ENCODE assay signal across 12 cellular contexts in genomic region chr10:125037145-125037544, GRCh38.
DNase-seq lines count a peak whose midpoint lies in the region; ATAC-seq and TF ChIP-seq lines count a peak whose summit lies in the region.
"Had no signal": no experiment of that assay in that cellular context is flagged by ENCODE, and none has a peak within 500 bp of the region (broad histone marks: within the 10 kb centered on the region; RNA-seq: fewer than 3 reads in every experiment).

No MANE protein-coding gene starts in this region.

- no TSS peak for BruUV-seq in Calu3 (replicated peaks; lab: Mats Ljungman, UMichigan)

- H3K9ac ChIP-seq in endodermal cell (ENCODE audit: extremely low read depth, low read length, poor library complexity, severe bottlenecking), result no peak overlapping the region

- H3K27me3 ChIP-seq in endodermal cell (ENCODE audit: control insufficient read depth, insufficient read depth, low read length, poor library complexity, severe bottlenecking), result no peaks in the 10 kb centered on the region
- H3K27me3 ChIP-seq: stomach had no signal

- H3K4me3 ChIP-seq in endodermal cell (ENCODE audit: low read length) (no peak overlapping the region), mucosa of descending colon (no peak overlapping the region)
- H3K4me3 ChIP-seq: stomach had no signal

- H3K27me3 Mint-ChIP-seq in Calu3 (ENCODE audit: unreplicated experiment) (no peaks in the 10 kb centered on the region), endodermal cell (ENCODE audit: insufficient read depth) (no peaks in the 10 kb centered on the region)

- H3K4me3 Mint-ChIP-seq in Calu3 (ENCODE audit: low read depth, unreplicated experiment) (no peak overlapping the region), endodermal cell (no peak overlapping the region)

- ATAC-seq in mucosa of descending colon, result peak; percentile 79
- ATAC-seq: left lobe of liver had no signal

- TF ChIP-seq CTCF in Calu3 (IDR thresholded peaks at IDR 0.05; ENCODE audit: unreplicated experiment) (no peak), endodermal cell (conservative IDR thresholded peaks at IDR 0.05) (no peak), mucosa of descending colon (IDR thresholded peaks at IDR 0.05) (no peak)

- H3K4me1 Mint-ChIP-seq in Calu3 (ENCODE audit: low read depth, unreplicated experiment), result peaks cover 32% of the 10 kb centered on the region
- H3K4me1 Mint-ChIP-seq in endodermal cell, result peaks cover 47% of the 10 kb centered on the region

- H3K36me3 ChIP-seq in endodermal cell (ENCODE audit: control insufficient read depth, insufficient read depth, low read length) (peaks cover 25% of the 10 kb centered on the region), mucosa of descending colon (ENCODE audit: low read depth) (no peaks in the 10 kb centered on the region)

- H3K27ac Mint-ChIP-seq in Calu3 (ENCODE audit: unreplicated experiment) (peak overlapping the region; percentile 60), endodermal cell (peak overlapping the region; percentile 79)

- DNase-seq in Calu3, result no peak
- peak; percentile 71 for DNase-seq in NCI-H226
- DNase-seq in endodermal cell, result peak; percentile 60
- no peak for DNase-seq in mucosa of descending colon
- DNase-seq in NCI-H1417 treated with DMSO at 0.1 percent for 48 hours (lab: John Stamatoyannopoulos, UW), result no peak
- DNase-seq in germinal center (ENCODE audit: low spot score), result no peak
- no peak for DNase-seq in MV-4-11 (lab: John Stamatoyannopoulos, UW)
- DNase-seq in NCI-H345 treated with DMSO at 0.1 percent for 48 hours (lab: John Stamatoyannopoulos, UW; ENCODE audit: unreplicated experiment), result no peak
- DNase-seq: MM.1S, SHP77 treated with DMSO at 0.1 percent for 48 hours, stomach had no signal

- H3K4me1 ChIP-seq in endodermal cell (ENCODE audit: control insufficient read depth, insufficient read depth, low read length) (peaks cover 6% of the 10 kb centered on the region), mucosa of descending colon (ENCODE audit: low read depth) (peaks cover 18% of the 10 kb centered on the region)

- H3K36me3 Mint-ChIP-seq in Calu3 (ENCODE audit: insufficient read depth, unreplicated experiment) (peaks cover 42% of the 10 kb centered on the region), endodermal cell (ENCODE audit: low read depth) (peaks cover 24% of the 10 kb centered on the region)

- H3K9me3 Mint-ChIP-seq in Calu3 (ENCODE audit: low read depth, unreplicated experiment) (no peaks in the 10 kb centered on the region), endodermal cell (no peaks in the 10 kb centered on the region)

- WGBS in endodermal cell (ENCODE audit: insufficient coverage in 1 of 2, insufficient read length in 1 of 2), 2 experiments, result 92 to 96% methylated on average over 2 to 3 of the region's 3 CpGs

- CTCF ChIA-PET in Calu3 (lab: Charles Lee), result interaction anchor here (0.6 kb wide), 1 partner anchor 12 kb away, joined by 3 read pairs; no protein-coding TSS in a partner anchor

- H3K9me3 ChIP-seq in endodermal cell (ENCODE audit: control insufficient read depth, low read length), result no peaks in the 10 kb centered on the region
- H3K9me3 ChIP-seq in mucosa of descending colon, result no peaks in the 10 kb centered on the region
- H3K9me3 ChIP-seq: stomach had no signal

- intact Hi-C loops in Calu3 (cut with micrococcal nuclease; ENCODE audit: unreplicated experiment), result no loop called here
- intact Hi-C loops in mucosa of descending colon (cut with DNase I, micrococcal nuclease), result no loop called here

- no peak overlapping the region for H3K27ac ChIP-seq in endodermal cell (ENCODE audit: low read depth, low read length)

Comparison
In these comparisons a context has a peak if more than half of its experiments do, and no peak if none do; other contexts are left out.
1. DNase-seq: peak in NCI-H226 (single experiment) and endodermal cell (single experiment); none in Calu3 (single experiment), mucosa of descending colon (0 of 3), NCI-H1417 treated with DMSO at 0.1 percent for 48 hours (single experiment), germinal center (single experiment), MV-4-11 (single experiment) and NCI-H345 treated with DMSO at 0.1 percent for 48 hours (single experiment).